In the genomic region with DNA sequence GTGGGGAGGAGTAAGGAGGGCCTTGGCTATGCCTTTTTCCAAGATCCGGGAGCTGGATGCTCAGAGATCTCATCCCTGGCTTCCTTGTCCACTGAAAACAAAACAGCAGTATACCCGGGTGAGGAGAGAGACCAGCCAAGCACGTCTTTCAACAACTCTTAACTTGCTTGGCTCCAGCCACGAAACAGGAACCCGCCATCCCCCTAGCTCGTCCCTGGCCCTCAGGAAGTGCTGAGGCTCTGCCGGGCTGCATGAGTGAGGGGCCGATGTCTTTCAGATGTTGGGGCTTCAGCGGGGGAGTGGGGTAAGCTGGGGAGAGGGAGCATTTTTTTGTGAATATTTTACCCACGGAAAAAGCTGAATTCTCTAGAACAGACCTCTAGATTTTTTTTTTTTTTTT, we compare ENCODE assay signal across 10 cellular contexts.
DNase-seq lines count a peak whose midpoint lies in the region; ATAC-seq and TF ChIP-seq lines count a peak whose summit lies in the region.
"Had no signal": no experiment of that assay in that cellular context is flagged by ENCODE, and none has a peak within 500 bp of the region (broad histone marks: within the 10 kb centered on the region; RNA-seq: fewer than 3 reads in every experiment).

No MANE protein-coding gene starts in this region.

- in situ Hi-C loops in KBM-7 (cut with MboI; ENCODE audit: low pct_unique_long_range_greater_than_20kb, low sequenced_read_pairs) = no loop called here

- peak overlapping the region in 1 of 2 donors; percentile 6 for H3K4me3 ChIP-seq in ascending aorta
- H3K4me3 ChIP-seq in tibial artery = peak overlapping the region in 1 of 2 donors; percentile 9

- H3K4me1 ChIP-seq in ascending aorta (peaks cover 9 to 61% of the 10 kb centered on the region in 2 donors), tibial artery (peaks cover 0 to 71% (median 57%) of the 10 kb centered on the region in 4 donors)

- H3K9me3 ChIP-seq in ascending aorta (no peaks in the 10 kb centered on the region), tibial artery (no peaks in the 10 kb centered on the region)

- peak; percentile 78 for DNase-seq in KBM-7
- DNase-seq in ascending aorta (ENCODE audit: low spot score in 2 of 2) = no peak
- peak; percentile 39 for DNase-seq in left lobe of liver (ENCODE audit: low spot score)
- peak; percentile 26 to 74 for DNase-seq in tibial artery
- DNase-seq in cortex of kidney (lab: John Stamatoyannopoulos, UW) = no peak
- DNase-seq in globus pallidus (ENCODE audit: low spot score) = no peak
- DNase-seq: NCI-H1092; stimulated activated naive CD8-positive, alpha-beta T cell treated with anti-CD3 and anti-CD28 coated beads, Interleukin-15, Interleukin-2, amounts not matched to agents 100 U/mL and 50 U/mL, for 24 hours had no signal

- H3K36me3 ChIP-seq in ascending aorta = no peaks in the 10 kb centered on the region
- H3K36me3 ChIP-seq in tibial artery = no peaks in the 10 kb centered on the region

- no peak for ATAC-seq in left lobe of liver
- no peak for ATAC-seq in HG03108 (IDR thresholded peaks at IDR 0.05; ENCODE audit: unreplicated experiment)
- no peak for ATAC-seq in HG02678 (IDR thresholded peaks at IDR 0.05; ENCODE audit: unreplicated experiment)
- ATAC-seq: stimulated activated naive CD8-positive, alpha-beta T cell treated with anti-CD3 and anti-CD28 coated beads, Interleukin-15, Interleukin-2, amounts not matched to agents 100 U/mL and 50 U/mL, for 24 hours had no signal

- TF ChIP-seq CTCF in ascending aorta (IDR thresholded peaks at IDR 0.05) (no peak), tibial artery (IDR thresholded peaks at IDR 0.05) (no peak)

- H3K27ac ChIP-seq in ascending aorta (peak overlapping the region; percentile 35 to 77), tibial artery (peak overlapping the region; percentile 81 to 83)

- H3K27me3 ChIP-seq in ascending aorta (no peaks in the 10 kb centered on the region), tibial artery (no peaks in the 10 kb centered on the region)

- intact Hi-C loops in ascending aorta (cut with DNase I) = loop anchor here (2.0 kb wide), 1 partner anchor 15 kb away; no protein-coding TSS in a partner anchor
- intact Hi-C loops in tibial artery (cut with DNase I; ENCODE audit: low total_unique reads) = loop anchor here (10.0 kb wide), 1 partner anchor 301 kb away; no protein-coding TSS in a partner anchor

Comparison
In these comparisons a context has a peak if more than half of its experiments do, and no peak if none do; other contexts are left out.
1. DNase-seq: peak in KBM-7 (single experiment), left lobe of liver (single experiment) and tibial artery (2 of 2); none in ascending aorta (0 of 2), cortex of kidney (single experiment) and globus pallidus (single experiment).